ENCODE assay signal across 8 cellular contexts in genomic region chr12:55929306-55929791, GRCh38. TPM values are rescaled to one million over a fixed set of nuclear protein-coding genes. Genes with fewer than 3 reads are reported as not detected.
A peak's percentile ranks its signal among the peaks of the same experiment; 100 is the strongest.
DNase-seq lines count a peak whose midpoint lies in the region; ATAC-seq and TF ChIP-seq lines count a peak whose summit lies in the region.

No MANE protein-coding gene starts in this region.

- H3K36me3 ChIP-seq in CD8-positive, alpha-beta T cell (ENCODE audit: insufficient read depth, low read length) = peaks cover 13% of the 10 kb centered on the region
- peaks cover 33% of the 10 kb centered on the region for H3K36me3 ChIP-seq in OCI-LY1 (ENCODE audit: insufficient read depth, low read length)
- peaks cover 0 to 4% of the 10 kb centered on the region in 2 donors for H3K36me3 ChIP-seq in mucosa of rectum (ENCODE audit: control insufficient read depth in 2 of 2, insufficient read depth in 2 of 2, low read length in 2 of 2)
- H3K36me3 ChIP-seq in subcutaneous abdominal adipose tissue (ENCODE audit: control insufficient read depth in 5 of 5, insufficient read depth in 5 of 5, low read length in 5 of 5) = peaks cover 0 to 2% (median 0%) of the 10 kb centered on the region in 5 donors

- no peak overlapping the region for H2AFZ ChIP-seq in OCI-LY1 (ENCODE audit: low read length)

- peak overlapping the region; percentile 65 for H3K27ac ChIP-seq in CD8-positive, alpha-beta T cell (ENCODE audit: low read depth, low read length)
- H3K27ac ChIP-seq in OCI-LY1 (ENCODE audit: low read depth, low read length, poor library complexity, severe bottlenecking) (peak overlapping the region; percentile 100), mucosa of rectum (ENCODE audit: low read depth in 2 of 2, low read length in 2 of 2) (peak overlapping the region; percentile 99), subcutaneous abdominal adipose tissue (ENCODE audit: low read depth, low read length) (peak overlapping the region; percentile 54)

- peak overlapping the region; percentile 48 for H3K4me3 ChIP-seq in CD8-positive, alpha-beta T cell (ENCODE audit: low read depth, low read length)
- H3K4me3 ChIP-seq in OCI-LY1 (ENCODE audit: low read depth, low read length, poor library complexity, severe bottlenecking) = peak overlapping the region; percentile 76
- peak overlapping the region in 1 of 2 donors; percentile 20 for H3K4me3 ChIP-seq in mucosa of rectum (ENCODE audit: low read length in 2 of 2)
- no peak overlapping the region for H3K4me3 ChIP-seq in subcutaneous abdominal adipose tissue (ENCODE audit: low read depth in 1 of 5, low read length in 5 of 5)

- CTCF ChIA-PET in CD8-positive, alpha-beta T cell (lab: Charles Lee) = interaction anchor here (1.1 to 11.3 kb wide), 5 partner anchors 11 to 190 kb away, joined by 3 to 178 read pairs (median 4); no protein-coding TSS in a partner anchor

- peaks cover 51% of the 10 kb centered on the region for H3K36me3 Mint-ChIP-seq in CD8-positive, alpha-beta T cell

- POLR2A ChIA-PET in CD8-positive, alpha-beta T cell (lab: Charles Lee) = interaction anchor here (0.5 to 7.4 kb wide), 12 partner anchors 7 to 213 kb away, joined by 3 to 68 read pairs (median 8); partner anchors contain the start of genes BLOC1S1, DNAJC14, ESYT1 and ORMDL2

- no peak for TF ChIP-seq CTCF in CD8-positive, alpha-beta T cell (IDR thresholded peaks at IDR 0.05)
- TF ChIP-seq CTCF in OCI-LY1 (IDR thresholded peaks at IDR 0.05; ENCODE audit: low read length) = no peak

- H3K9me2 ChIP-seq in OCI-LY1 (ENCODE audit: low read depth, low read length) = no peaks in the 10 kb centered on the region

- H3K27me3 Mint-ChIP-seq in CD8-positive, alpha-beta T cell (ENCODE audit: low read depth) = no peaks in the 10 kb centered on the region

- no peaks in the 10 kb centered on the region for H3K9me3 Mint-ChIP-seq in CD8-positive, alpha-beta T cell

- DNase-seq in CD8-positive, alpha-beta T cell = peak; percentile 66 to 96 (median 86)
- DNase-seq in activated T-helper 9 cell treated with anti-CD3 and anti-CD28 coated beads, Interleukin-2, amount 50 U/mL, for 16 hours (ENCODE audit: low read depth) = peak; percentile 72
- DNase-seq in NCI-H1105 (lab: John Stamatoyannopoulos, UW) (no peak), NCI-H187 treated with DMSO at 0.1 percent for 48 hours (lab: John Stamatoyannopoulos, UW) (no peak)

- peaks cover 6% of the 10 kb centered on the region for H3F3A ChIP-seq in OCI-LY1 (ENCODE audit: insufficient read depth, low read length)

- H3K4me1 ChIP-seq in CD8-positive, alpha-beta T cell (ENCODE audit: insufficient read depth, low read length) = peaks cover 50% of the 10 kb centered on the region
- peaks cover 72% of the 10 kb centered on the region for H3K4me1 ChIP-seq in OCI-LY1 (ENCODE audit: insufficient read depth, low read length, severe bottlenecking)
- peaks cover 50 to 58% of the 10 kb centered on the region in 2 donors for H3K4me1 ChIP-seq in mucosa of rectum (ENCODE audit: control insufficient read depth in 2 of 2, insufficient read depth in 2 of 2, low read length in 2 of 2)
- peaks cover 3 to 61% (median 48%) of the 10 kb centered on the region in 5 donors for H3K4me1 ChIP-seq in subcutaneous abdominal adipose tissue (ENCODE audit: control insufficient read depth in 5 of 5, insufficient read depth in 5 of 5, low read length in 5 of 5)

- intact Hi-C loops in CD8-positive, alpha-beta T cell (cut with DNase I, micrococcal nuclease) = loop anchor here (1.0 to 5.0 kb wide), 8 partner anchors 100 to 1823 kb away; partner anchors contain the start of genes PA2G4 (in 2 of the 2), CDK4 (in 1 of the 2), DNAJC14 (in 1 of the 2) and MYL6B (in 1 of the 2)

- ATAC-seq in CD8-positive, alpha-beta T cell = peak; percentile 59
- ATAC-seq in GM21528 (IDR thresholded peaks at IDR 0.05; ENCODE audit: low FRiP score, unreplicated experiment) = peak; percentile 37

- H3K27ac Mint-ChIP-seq in CD8-positive, alpha-beta T cell = peak overlapping the region; percentile 95

- no peaks in the 10 kb centered on the region for H3K9me3 ChIP-seq in CD8-positive, alpha-beta T cell (ENCODE audit: low read length)
- H3K9me3 ChIP-seq in OCI-LY1 (ENCODE audit: low read length) (no peaks in the 10 kb centered on the region), mucosa of rectum (ENCODE audit: control insufficient read depth in 2 of 2, low read length in 2 of 2) (no peaks in the 10 kb centered on the region), subcutaneous abdominal adipose tissue (ENCODE audit: control insufficient read depth in 5 of 5, low read length in 5 of 5) (no peaks in the 10 kb centered on the region)

- H3K27me3 ChIP-seq in CD8-positive, alpha-beta T cell (ENCODE audit: insufficient read depth, low read length) = no peaks in the 10 kb centered on the region
- H3K27me3 ChIP-seq in OCI-LY1 (ENCODE audit: insufficient read depth, low read length) = no peaks in the 10 kb centered on the region
- no peaks in the 10 kb centered on the region for H3K27me3 ChIP-seq in mucosa of rectum (ENCODE audit: control insufficient read depth in 2 of 2, insufficient read depth in 2 of 2, low read length in 2 of 2)
- peaks cover 0 to 4% (median 0%) of the 10 kb centered on the region in 5 donors for H3K27me3 ChIP-seq in subcutaneous abdominal adipose tissue (ENCODE audit: control insufficient read depth in 5 of 5, insufficient read depth in 4 of 5, low read length in 5 of 5)

- H3K4me2 ChIP-seq in OCI-LY1 (ENCODE audit: low read length) = peak overlapping the region; percentile 93

- H3K4me3 Mint-ChIP-seq in CD8-positive, alpha-beta T cell = peak overlapping the region; percentile 99

- peaks cover 47% of the 10 kb centered on the region for H3K79me2 ChIP-seq in OCI-LY1 (ENCODE audit: insufficient read depth, low read length)

- H3K4me1 Mint-ChIP-seq in CD8-positive, alpha-beta T cell (ENCODE audit: low read depth) = peaks cover 58% of the 10 kb centered on the region

- H3K9ac ChIP-seq in OCI-LY1 (ENCODE audit: low read length) (peak overlapping the region; percentile 99), mucosa of rectum (ENCODE audit: low read depth in 1 of 2, low read length in 2 of 2) (peak overlapping the region; percentile 1 to 40), subcutaneous abdominal adipose tissue (ENCODE audit: low read length in 5 of 5) (peak overlapping the region in 1 of 5 donors; percentile 6)

- no peaks in the 10 kb centered on the region for H4K20me1 ChIP-seq in OCI-LY1 (ENCODE audit: insufficient read depth, low read length)

RNA-seq across cellular contexts. Expression of gene DGKA, which starts 1.6 kb away (rescaled TPM):
- total RNA-seq in CD8-positive, alpha-beta T cell = 100 to 1,000 TPM; 585 to 614 TPM

RNA-seq across cellular contexts. Expression of gene PYM1, which starts 1.7 kb away (rescaled TPM):
- total RNA-seq in CD8-positive, alpha-beta T cell = 10 to 100 TPM; 10.1 to 11.5 TPM

RNA-seq across cellular contexts. Expression of gene PMEL, which starts 36.5 kb away (rescaled TPM):
- total RNA-seq in CD8-positive, alpha-beta T cell = not detected

RNA-seq across cellular contexts. Expression of gene CDK2, which starts 37.3 kb away (rescaled TPM):
- 10 to 100 TPM; 12.8 to 13.5 TPM for total RNA-seq in CD8-positive, alpha-beta T cell

RNA-seq across cellular contexts. Expression of gene RAB5B, which starts 44.5 kb away (rescaled TPM):
- total RNA-seq in CD8-positive, alpha-beta T cell = 10 to 100 TPM; 16.1 to 16.8 TPM

Comparison
In these comparisons a context has a peak if more than half of its experiments do, and no peak if none do; other contexts are left out.
1. DNase-seq: peak in CD8-positive, alpha-beta T cell (7 of 7) and activated T-helper 9 cell treated with anti-CD3 and anti-CD28 coated beads, Interleukin-2, amount 50 U/mL, for 16 hours (single experiment); none in NCI-H1105 (single experiment) and NCI-H187 treated with DMSO at 0.1 percent for 48 hours (single experiment).
2. H3K4me3 ChIP-seq: peak in CD8-positive, alpha-beta T cell (single experiment) and OCI-LY1 (single experiment); none in subcutaneous abdominal adipose tissue (0 of 5).
3. Peak in every context shown above with its lines, with median percentiles within 50 percentile points of each other: H3K27ac ChIP-seq.